In the genomic region with DNA sequence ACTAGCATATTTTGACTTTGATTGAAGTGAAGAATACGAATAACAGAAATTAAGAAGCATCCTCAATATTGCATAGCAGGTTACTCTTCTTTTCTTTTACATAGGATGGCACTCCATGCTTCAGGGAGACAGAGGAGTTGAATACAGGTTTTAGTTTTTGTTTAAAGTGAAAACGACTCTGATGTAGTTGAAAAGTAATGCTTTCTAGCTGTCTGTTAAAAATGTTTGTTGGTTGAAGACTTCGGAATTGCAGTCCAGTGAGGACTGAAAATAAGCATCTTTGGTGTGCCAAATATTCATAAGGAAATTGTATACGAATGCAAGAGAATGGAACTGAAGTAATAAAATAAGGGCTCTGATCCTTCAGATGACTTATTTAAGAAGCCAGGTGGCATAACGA, we compare ENCODE assay signal across 8 cellular contexts. TPM values are rescaled to one million over a fixed set of nuclear protein-coding genes. Genes with fewer than 3 reads are reported as not detected.
DNase-seq lines count a peak whose midpoint lies in the region; ATAC-seq and TF ChIP-seq lines count a peak whose summit lies in the region.

No MANE protein-coding gene starts in this region.

- peaks cover 6 to 22% of the 10 kb centered on the region in 2 donors for H3K4me1 ChIP-seq in adrenal gland (replicated peaks in 1 of 2)
- peaks cover 18% of the 10 kb centered on the region for H3K4me1 ChIP-seq in lower lobe of right lung
- H3K4me1 ChIP-seq in transverse colon: peaks cover 0 to 16% (median 10%) of the 10 kb centered on the region in 4 donors

- H3K36me3 Mint-ChIP-seq in activated T-cell treated with anti-CD3 and anti-CD28 coated beads, Interleukin-2, amount 50 U/mL, for 4 hours (ENCODE audit: insufficient read depth): no peaks in the 10 kb centered on the region

- DNase-seq in activated T-cell treated with anti-CD3 and anti-CD28 coated beads, Interleukin-2, amount 50 U/mL, for 4 hours: no peak
- no peak for DNase-seq in activated T-cell treated with anti-CD3 and anti-CD28 coated beads, Interleukin-2, amount 50 U/mL, for 48 hours
- DNase-seq in adrenal gland (no peak), lower lobe of right lung (no peak), transverse colon (no peak), COLO829 (ENCODE audit: low spot score) (no peak)

- intact Hi-C loops in adrenal gland (cut with DNase I) (no loop called here), lower lobe of right lung (cut with DNase I) (no loop called here), transverse colon (cut with DNase I; ENCODE audit: low total_unique reads) (no loop called here)

- TF ChIP-seq POLR2A in adrenal gland (IDR thresholded peaks at IDR 0.05) (no peak), transverse colon (IDR thresholded peaks at IDR 0.05) (no peak)

- H3K4me3 ChIP-seq in adrenal gland (peak overlapping the region in 3 of 4 donors; percentile 4 to 78 (median 57)), lower lobe of right lung (peak overlapping the region; percentile 66), transverse colon (peak overlapping the region; percentile 56 to 95 (median 66))

- in situ Hi-C loops in transverse colon (cut with MboI; ENCODE audit: low pct_ligation_motif_present in 1 of 4, low pct_unique_long_range_greater_than_20kb in 1 of 4, low sequenced_read_pairs in 3 of 4): no loop called here

- H3K36me3 ChIP-seq in adrenal gland (replicated peaks in 1 of 2) (no peaks in the 10 kb centered on the region), lower lobe of right lung (no peaks in the 10 kb centered on the region), transverse colon (no peaks in the 10 kb centered on the region)

- no peak for ATAC-seq in activated T-cell treated with anti-CD3 and anti-CD28 coated beads, Interleukin-2, amount 50 U/mL, for 4 hours
- ATAC-seq in lower lobe of right lung (no peak), GM18873 (IDR thresholded peaks at IDR 0.05; ENCODE audit: low FRiP score, unreplicated experiment) (no peak), GM19351 (IDR thresholded peaks at IDR 0.05; ENCODE audit: unreplicated experiment) (no peak)

- peak overlapping the region; percentile 79 for H3K4me3 Mint-ChIP-seq in activated T-cell treated with anti-CD3 and anti-CD28 coated beads, Interleukin-2, amount 50 U/mL, for 4 hours

- peaks cover 30% of the 10 kb centered on the region for H3K4me1 Mint-ChIP-seq in activated T-cell treated with anti-CD3 and anti-CD28 coated beads, Interleukin-2, amount 50 U/mL, for 4 hours (ENCODE audit: low read depth)

- no peak for TF ChIP-seq EP300 in transverse colon (IDR thresholded peaks at IDR 0.05; ENCODE audit: low read depth)

- H3K27me3 Mint-ChIP-seq in activated T-cell treated with anti-CD3 and anti-CD28 coated beads, Interleukin-2, amount 50 U/mL, for 4 hours (ENCODE audit: low read depth): peaks cover 11% of the 10 kb centered on the region

- WGBS in adrenal gland, 4 donors: 17 to 21% (median 19%) methylated on average over 5 of the region's 5 CpGs
- WGBS in transverse colon (ENCODE audit: low coverage in 1 of 2), 2 donors: 12 to 13% methylated on average over 5 of the region's 5 CpGs

- H3K9me3 ChIP-seq in adrenal gland (replicated peaks in 1 of 3) (no peaks in the 10 kb centered on the region), lower lobe of right lung (no peaks in the 10 kb centered on the region), transverse colon (no peaks in the 10 kb centered on the region)

- H3K27me3 ChIP-seq in adrenal gland (no peaks in the 10 kb centered on the region), lower lobe of right lung (ENCODE audit: low read depth) (peaks cover 25% of the 10 kb centered on the region), transverse colon (peaks cover 46% of the 10 kb centered on the region)

- TF ChIP-seq CTCF in adrenal gland (IDR thresholded peaks at IDR 0.05): no peak
- no peak for TF ChIP-seq CTCF in lower lobe of right lung (IDR thresholded peaks at IDR 0.05)
- TF ChIP-seq CTCF in transverse colon (IDR thresholded peaks at IDR 0.05): no peak

- H3K27ac ChIP-seq in adrenal gland (peak overlapping the region in 1 of 5 donors; percentile 80), lower lobe of right lung (no peak overlapping the region), transverse colon (no peak overlapping the region)

- no peaks in the 10 kb centered on the region for H3K9me3 Mint-ChIP-seq in activated T-cell treated with anti-CD3 and anti-CD28 coated beads, Interleukin-2, amount 50 U/mL, for 4 hours

RNA-seq across cellular contexts. Expression of a gene that starts 0.6 kb away (rescaled TPM):
- total RNA-seq in activated T-cell treated with anti-CD3 and anti-CD28 coated beads, Interleukin-2, amount 50 U/mL, for 4 hours: 1 to 10 TPM; 4.1 to 6.0 (median 5.8) TPM
- total RNA-seq in adrenal gland (10 to 100 TPM; 15.9 to 97.0 (median 31.1) TPM), lower lobe of right lung (11.9 TPM), transverse colon (1 to 10 TPM; 1.5 to 8.9 (median 4.2) TPM)
- 1 to 10 TPM; 4.6 to 8.2 (median 4.9) TPM for polyA plus RNA-seq in adrenal gland
